8 cellular contexts compared by ENCODE assay signal in genomic region chr1:67685558-67686271, GRCh38. TPM values are rescaled to one million over a fixed set of nuclear protein-coding genes. Genes with fewer than 3 reads are reported as not detected.
DNase-seq lines count a peak whose midpoint lies in the region; ATAC-seq, FAIRE-seq and TF ChIP-seq lines count a peak whose summit lies in the region.

No MANE protein-coding gene starts in this region.

- H3K4me3 ChIP-seq in HFF-Myc (replicated peaks; ENCODE audit: low read depth, low read length) (peak overlapping the region; percentile 99), esophagus (ENCODE audit: low read depth in 1 of 2, low read length in 2 of 2) (peak overlapping the region; percentile 90 to 100)

- peak overlapping the region; percentile 42 to 96 (median 74) for H3K27ac Mint-ChIP-seq in naive B cell

- DNase-seq in GM12892 (ENCODE audit: insufficient read length) = no peak
- no peak for DNase-seq in HFF-Myc (ENCODE audit: extremely low read depth, low read depth)
- DNase-seq in NCI-H2107 (lab: John Stamatoyannopoulos, UW) = peak; percentile 30
- peak; percentile 74 for DNase-seq in activated CD8-positive, alpha-beta memory T cell treated with anti-CD3 and anti-CD28 coated beads, Interleukin-2, amount 50 U/mL, for 4 hours
- peak; percentile 47 for DNase-seq in naive B cell
- peak; percentile 66 for DNase-seq in stimulated activated naive CD8-positive, alpha-beta T cell treated with anti-CD3 and anti-CD28 coated beads, Interleukin-15, Interleukin-2, amounts not matched to agents 100 U/mL and 50 U/mL, for 24 hours
- no peak for DNase-seq in foreskin melanocyte

- H3K4me1 ChIP-seq in esophagus (ENCODE audit: control insufficient read depth in 2 of 2, insufficient read depth in 2 of 2, low read length in 1 of 2) = no peaks in the 10 kb centered on the region

- peaks cover 16 to 20% (median 19%) of the 10 kb centered on the region in 3 donors for H3K4me1 Mint-ChIP-seq in naive B cell

- no peaks in the 10 kb centered on the region for H3K36me3 Mint-ChIP-seq in naive B cell

- 1% methylated on average over 56 to 66 of the region's 66 CpGs for WGBS in esophagus, 2 donors

- no peaks in the 10 kb centered on the region for H3K27me3 Mint-ChIP-seq in naive B cell

- no peak for TF ChIP-seq CTCF in HFF-Myc (IDR thresholded peaks at IDR 0.05; ENCODE audit: low read depth, low read length, missing control alignments)

- H3K9me3 ChIP-seq in esophagus (ENCODE audit: control insufficient read depth in 2 of 2, insufficient read depth in 1 of 2, low read depth in 1 of 2, low read length in 1 of 2) = no peaks in the 10 kb centered on the region

- FAIRE-seq in GM12892 (lab: Jason Lieb, UNC) = peak; percentile 78

- TF ChIP-seq POLR2A in GM12892 (IDR thresholded peaks at IDR 0.05; ENCODE audit: low read depth, low read length) = no peak

- H3K4me3 Mint-ChIP-seq in naive B cell = peak overlapping the region; percentile 94 to 100 (median 98)

- H3K9me3 Mint-ChIP-seq in naive B cell = no peaks in the 10 kb centered on the region

- no peaks in the 10 kb centered on the region for H3K27me3 ChIP-seq in esophagus (ENCODE audit: control insufficient read depth in 1 of 2, insufficient read depth in 2 of 2, low read length in 2 of 2)

- H3K36me3 ChIP-seq in esophagus (ENCODE audit: control insufficient read depth in 2 of 2, insufficient read depth in 2 of 2, low read length in 1 of 2) = peaks cover 0 to 4% of the 10 kb centered on the region in 2 donors

- ATAC-seq in naive B cell (ENCODE audit: low read depth in 2 of 2) = peak; percentile 29 to 35
- peak; percentile 11 for ATAC-seq in stimulated activated naive CD8-positive, alpha-beta T cell treated with anti-CD3 and anti-CD28 coated beads, Interleukin-15, Interleukin-2, amounts not matched to agents 100 U/mL and 50 U/mL, for 24 hours

- peak overlapping the region; percentile 99 to 100 for H3K27ac ChIP-seq in esophagus (ENCODE audit: low read depth in 2 of 2, low read length in 1 of 2)

RNA-seq across cellular contexts. Expression of gene GADD45A, which starts 0.7 kb away (rescaled TPM):
- polyA plus RNA-seq in GM12892 (2012; ENCODE audit: missing spikeins) = 44.4 TPM
- polyA plus RNA-seq in esophagus = 10 to 100 TPM; 32.7 to 56.7 TPM
- polyA plus RNA-seq in naive B cell (ENCODE audit: low read depth in 6 of 6) = 10 to 100 TPM in 1 of 6 donors, 1 to 10 TPM in 5; 6.1 to 11.1 (median 7.9) TPM

Comparison
In these comparisons a context has a peak if more than half of its experiments do, and no peak if none do; other contexts are left out.
1. DNase-seq: peak in NCI-H2107 (single experiment), activated CD8-positive, alpha-beta memory T cell treated with anti-CD3 and anti-CD28 coated beads, Interleukin-2, amount 50 U/mL, for 4 hours (single experiment), naive B cell (single experiment) and stimulated activated naive CD8-positive, alpha-beta T cell treated with anti-CD3 and anti-CD28 coated beads, Interleukin-15, Interleukin-2, amounts not matched to agents 100 U/mL and 50 U/mL, for 24 hours (single experiment); none in GM12892 (single experiment), HFF-Myc (single experiment) and foreskin melanocyte (single experiment).